1 cellular context compared by ENCODE assay signal in the genomic region with DNA sequence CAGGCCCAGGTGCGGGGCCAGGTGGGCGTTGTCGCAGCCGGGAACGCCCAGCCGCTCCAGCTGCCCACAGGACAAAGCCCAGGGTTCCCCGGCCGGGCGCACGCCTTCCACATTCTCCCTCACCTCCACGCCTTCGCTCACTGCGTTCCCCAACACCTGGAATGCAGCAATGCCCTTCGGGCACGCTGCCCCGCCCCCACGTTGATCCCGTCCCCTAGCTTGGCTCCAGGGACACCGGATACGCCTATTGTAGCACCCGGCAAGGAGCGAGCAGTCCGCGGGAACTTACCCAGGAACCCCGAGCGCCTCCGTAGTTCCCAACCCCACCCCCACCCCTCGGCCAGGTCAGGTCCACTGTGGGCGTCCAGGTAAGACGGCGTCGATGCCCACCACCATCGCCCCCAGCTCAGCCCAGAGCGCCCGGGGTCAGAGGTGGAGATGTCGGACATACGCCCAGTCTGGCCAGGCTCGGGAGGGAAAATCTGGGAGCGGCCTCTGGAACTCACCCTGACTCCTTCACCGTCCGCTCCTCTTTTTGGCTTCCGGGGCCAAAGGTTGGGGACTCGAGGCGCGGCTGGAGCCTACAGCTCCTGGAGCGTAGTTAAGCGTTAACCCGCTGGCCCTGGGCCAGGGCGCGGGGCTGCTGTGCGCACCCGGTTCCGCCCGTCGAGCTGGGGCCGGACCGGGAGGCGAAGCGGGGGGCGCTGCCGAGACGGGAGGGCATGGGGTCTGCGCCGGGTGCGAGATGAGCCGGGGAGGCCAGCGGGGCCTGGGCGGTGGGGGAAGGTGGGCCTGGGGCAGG.
TF ChIP-seq lines count a peak whose summit lies in the region.

No MANE protein-coding gene starts in this region.

TF ChIP-seq in WTC11, 78 proteins besides CTCF, POLR2A, EP300 and RAD21 (continued from another document):
- TF ChIP-seq, protein P1, sequence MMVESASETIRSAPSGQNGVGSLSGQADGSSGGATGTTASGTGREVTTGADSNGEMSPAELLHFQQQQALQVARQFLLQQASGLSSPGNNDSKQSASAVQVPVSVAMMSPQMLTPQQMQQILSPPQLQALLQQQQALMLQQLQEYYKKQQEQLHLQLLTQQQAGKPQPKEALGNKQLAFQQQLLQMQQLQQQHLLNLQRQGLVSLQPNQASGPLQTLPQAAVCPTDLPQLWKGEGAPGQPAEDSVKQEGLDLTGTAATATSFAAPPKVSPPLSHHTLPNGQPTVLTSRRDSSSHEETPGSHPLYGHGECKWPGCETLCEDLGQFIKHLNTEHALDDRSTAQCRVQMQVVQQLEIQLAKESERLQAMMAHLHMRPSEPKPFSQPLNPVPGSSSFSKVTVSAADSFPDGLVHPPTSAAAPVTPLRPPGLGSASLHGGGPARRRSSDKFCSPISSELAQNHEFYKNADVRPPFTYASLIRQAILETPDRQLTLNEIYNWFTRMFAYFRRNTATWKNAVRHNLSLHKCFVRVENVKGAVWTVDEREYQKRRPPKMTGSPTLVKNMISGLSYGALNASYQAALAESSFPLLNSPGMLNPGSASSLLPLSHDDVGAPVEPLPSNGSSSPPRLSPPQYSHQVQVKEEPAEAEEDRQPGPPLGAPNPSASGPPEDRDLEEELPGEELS (CRISPR knock-in tag; IDR thresholded peaks at IDR 0.05) = no peak
